ENCODE assay signal across 8 cellular contexts in genomic region chr15:40313531-40314398, GRCh38. TPM values are rescaled to one million over a fixed set of nuclear protein-coding genes. Genes with fewer than 3 reads are reported as not detected.
DNase-seq lines count a peak whose midpoint lies in the region; ATAC-seq and TF ChIP-seq lines count a peak whose summit lies in the region.

No MANE protein-coding gene starts in this region.

- H3K27ac ChIP-seq in PC-9 (no peak overlapping the region), heart right ventricle (no peak overlapping the region), aorta (ENCODE audit: low read depth in 1 of 2, low read length in 2 of 2) (no peak overlapping the region), esophagus squamous epithelium (no peak overlapping the region)

- peaks cover 9% of the 10 kb centered on the region for H3K4me1 ChIP-seq in PC-9 (replicated peaks; ENCODE audit: insufficient read depth)
- H3K4me1 ChIP-seq in heart right ventricle = peaks cover 0 to 29% (median 7%) of the 10 kb centered on the region in 9 donors
- H3K4me1 ChIP-seq in aorta (ENCODE audit: control insufficient read depth in 1 of 2, insufficient read depth in 2 of 2, low read length in 2 of 2) = no peaks in the 10 kb centered on the region
- peaks cover 6 to 16% (median 7%) of the 10 kb centered on the region in 3 donors for H3K4me1 ChIP-seq in esophagus squamous epithelium

- ATAC-seq in heart right ventricle = peak; percentile 16 to 64 (median 48)
- ATAC-seq in aorta (ENCODE audit: low FRiP score) = no peak

- H4K20me1 ChIP-seq in PC-9 (ENCODE audit: insufficient read depth) = no peaks in the 10 kb centered on the region

- TF ChIP-seq CTCF in PC-9 (conservative IDR thresholded peaks at IDR 0.05) (no peak), heart right ventricle (IDR thresholded peaks at IDR 0.05) (no peak), esophagus squamous epithelium (IDR thresholded peaks at IDR 0.05) (no peak)

- H3K4me3 ChIP-seq in PC-9 = no peak overlapping the region
- H3K4me3 ChIP-seq in heart right ventricle = no peak overlapping the region
- no peak overlapping the region for H3K4me3 ChIP-seq in aorta (ENCODE audit: low read length in 2 of 2)
- no peak overlapping the region for H3K4me3 ChIP-seq in esophagus squamous epithelium

- no peak overlapping the region for H2AFZ ChIP-seq in PC-9

- peak overlapping the region; percentile 50; the same call in 1 of the 2 replicates for H3K4me2 ChIP-seq in PC-9

- no peak for TF ChIP-seq POLR2A in esophagus squamous epithelium (IDR thresholded peaks at IDR 0.05)

- H3K79me2 ChIP-seq in PC-9 (ENCODE audit: low read depth) = no peaks in the 10 kb centered on the region

- DNase-seq in COLO668 (lab: John Stamatoyannopoulos, UW; ENCODE audit: unreplicated experiment) = peak; percentile 80
- DNase-seq in Kasumi-1 (lab: John Stamatoyannopoulos, UW) = peak; percentile 64 to 75
- DNase-seq in PC-9 = peak; percentile 42 to 53
- no peak for DNase-seq in heart right ventricle
- DNase-seq in aorta = peak; percentile 69 to 85
- DNase-seq in epidermal melanocyte (ENCODE audit: insufficient read length, low spot score) = no peak
- DNase-seq in esophagus squamous epithelium (lab: John Stamatoyannopoulos, UW) = no peak
- DNase-seq in activated naive CD4-positive, alpha-beta T cell treated with Interleukin-2 at 50 U/mL for 16 hours = no peak

- H3K27me3 ChIP-seq in PC-9 (ENCODE audit: insufficient read depth, low read depth) (no peaks in the 10 kb centered on the region), heart right ventricle (peaks cover 0 to 5% (median 0%) of the 10 kb centered on the region in 7 donors), aorta (ENCODE audit: control insufficient read depth in 1 of 2, insufficient read depth in 2 of 2, low read length in 1 of 2) (no peaks in the 10 kb centered on the region), esophagus squamous epithelium (peaks cover 0 to 72% (median 0%) of the 10 kb centered on the region in 4 donors)

- no TSS peak for BruUV-seq in PC-9 (replicated peaks; lab: Mats Ljungman, UMichigan)

- no peaks in the 10 kb centered on the region for H3K36me3 ChIP-seq in PC-9 (ENCODE audit: low read depth)
- no peaks in the 10 kb centered on the region for H3K36me3 ChIP-seq in heart right ventricle
- no peaks in the 10 kb centered on the region for H3K36me3 ChIP-seq in aorta (ENCODE audit: control insufficient read depth in 1 of 2, insufficient read depth in 2 of 2, low read length in 1 of 2)
- H3K36me3 ChIP-seq in esophagus squamous epithelium = no peaks in the 10 kb centered on the region

- H3K9me3 ChIP-seq in PC-9 (ENCODE audit: insufficient read depth, low read depth) (no peaks in the 10 kb centered on the region), heart right ventricle (no peaks in the 10 kb centered on the region), aorta (ENCODE audit: control insufficient read depth, low read length) (no peaks in the 10 kb centered on the region), esophagus squamous epithelium (no peaks in the 10 kb centered on the region)

- peaks cover 5% of the 10 kb centered on the region for H3F3A ChIP-seq in PC-9 (ENCODE audit: insufficient read depth, low read depth)

- intact Hi-C loops in PC-9 (cut with micrococcal nuclease; ENCODE audit: unreplicated experiment) (no loop called here), heart right ventricle (cut with DNase I) (loop anchor here in 2 of 10 donors (5.0 to 10.0 kb wide), 2 partner anchors 36 to 111 kb away; no protein-coding TSS in a partner anchor), aorta (cut with DNase I) (loop anchor here in 1 of 2 donors (10.0 kb wide), 1 partner anchor 59 kb away; no protein-coding TSS in a partner anchor), esophagus squamous epithelium (cut with DNase I) (no loop called here)

- no peaks in the 10 kb centered on the region for H3K9me2 ChIP-seq in PC-9 (ENCODE audit: insufficient read depth)

- CTCF ChIA-PET in PC-9 (lab: Charles Lee) = interaction anchor here (0.6 to 1.3 kb wide), 5 partner anchors 9 to 258 kb away, joined by 3 to 6 read pairs (median 5); partner anchors contain the start of gene INAFM2

- POLR2A ChIA-PET in PC-9 (lab: Charles Lee; ENCODE audit: unreplicated experiment) = interaction anchor here (0.5 to 0.7 kb wide), 3 partner anchors 28 to 195 kb away, joined by 3 to 4 read pairs (median 4); no protein-coding TSS in a partner anchor

- WGBS in heart right ventricle, 2 donors = 39 to 40% methylated on average over 10 of the region's 10 CpGs
- WGBS in aorta, 2 donors = 36% methylated on average over 10 of the region's 10 CpGs
- WGBS in esophagus squamous epithelium, 2 donors = 23 to 29% methylated on average over 8 to 10 of the region's 10 CpGs

RNA-seq across cellular contexts. Expression of gene PLCB2, which starts 6.0 kb away (rescaled TPM):
- total RNA-seq in PC-9 (2021) (0.92 and 1.6 TPM in 2 replicates), heart right ventricle (10 to 100 TPM in 2 of 10 donors, 1 to 10 TPM in 8; 1.2 to 24.4 (median 4.9) TPM), aorta (10 to 100 TPM; 23.6 to 55.8 TPM), esophagus squamous epithelium (10 to 100 TPM in 3 of 4 donors, 1 to 10 TPM in 1; 6.1 to 15.9 (median 10.4) TPM)
- polyA plus RNA-seq in heart right ventricle (10 to 100 TPM in 1 of 2 donors, 1 to 10 TPM in 1; 4.2 to 14.6 TPM), aorta (1 to 10 TPM; 5.8 to 7.2 TPM)

RNA-seq across cellular contexts. Expression of gene INAFM2, which starts 9.7 kb away (rescaled TPM):
- total RNA-seq in PC-9 (2021) = 2.4 and 3.1 TPM in 2 replicates
- 10 to 100 TPM; 32.5 to 63.9 (median 40.9) TPM for total RNA-seq in heart right ventricle
- 10 to 100 TPM; 19.8 to 56.1 TPM for polyA plus RNA-seq in heart right ventricle
- total RNA-seq in aorta = 10 to 100 TPM; 59.4 to 70.0 TPM
- 10 to 100 TPM; 26.0 to 53.6 TPM for polyA plus RNA-seq in aorta
- total RNA-seq in esophagus squamous epithelium = 10 to 100 TPM in 1 of 4 donors, 1 to 10 TPM in 3; 4.7 to 10.1 (median 8.1) TPM

RNA-seq across cellular contexts. Expression of gene CCDC9B, which starts 27.0 kb away (rescaled TPM):
- total RNA-seq in PC-9 (2021) (141 and 168 TPM in 2 replicates), heart right ventricle (100 to 1,000 TPM; 113 to 190 (median 151) TPM), aorta (10 to 100 TPM; 59.6 to 66.6 TPM), esophagus squamous epithelium (10 to 100 TPM in 3 of 4 donors, 1 to 10 TPM in 1; 5.4 to 34.4 (median 15.0) TPM)
- polyA plus RNA-seq in heart right ventricle (10 to 100 TPM; 13.0 to 97.4 TPM), aorta (10 to 100 TPM; 16.2 to 44.2 TPM)

RNA-seq across cellular contexts. Expression of gene ANKRD63, which starts 30.9 kb away (rescaled TPM):
- not detected in 2 replicates for total RNA-seq in PC-9 (2021)
- 1 to 10 TPM in 1 of 10 donors, under 1 TPM in 3, not detected in 6; 0.26 to 1.9 (median 0.44) TPM for total RNA-seq in heart right ventricle
- not detected for polyA plus RNA-seq in heart right ventricle
- not detected for total RNA-seq in aorta
- not detected for polyA plus RNA-seq in aorta
- total RNA-seq in esophagus squamous epithelium = not detected

RNA-seq across cellular contexts. Expression of gene PHGR1, which starts 37.1 kb away (rescaled TPM):
- total RNA-seq in PC-9 (2021) (not detected in 2 replicates), heart right ventricle (not detected), aorta (not detected), esophagus squamous epithelium (not detected)
- polyA plus RNA-seq in heart right ventricle (not detected), aorta (1,000 to 10,000 TPM in 1 of 2 donors, 10 to 100 TPM in 1; 45.9 to 1,323 TPM)

Comparison
In these comparisons a context has a peak if more than half of its experiments do, and no peak if none do; other contexts are left out.
1. DNase-seq: peak in COLO668 (single experiment), Kasumi-1 (2 of 2), PC-9 (2 of 2) and aorta (2 of 2); none in heart right ventricle (0 of 2), epidermal melanocyte (single experiment), esophagus squamous epithelium (single experiment) and activated naive CD4-positive, alpha-beta T cell treated with Interleukin-2 at 50 U/mL for 16 hours (single experiment).